ENCODE assay signal across 8 cellular contexts in the genomic region with DNA sequence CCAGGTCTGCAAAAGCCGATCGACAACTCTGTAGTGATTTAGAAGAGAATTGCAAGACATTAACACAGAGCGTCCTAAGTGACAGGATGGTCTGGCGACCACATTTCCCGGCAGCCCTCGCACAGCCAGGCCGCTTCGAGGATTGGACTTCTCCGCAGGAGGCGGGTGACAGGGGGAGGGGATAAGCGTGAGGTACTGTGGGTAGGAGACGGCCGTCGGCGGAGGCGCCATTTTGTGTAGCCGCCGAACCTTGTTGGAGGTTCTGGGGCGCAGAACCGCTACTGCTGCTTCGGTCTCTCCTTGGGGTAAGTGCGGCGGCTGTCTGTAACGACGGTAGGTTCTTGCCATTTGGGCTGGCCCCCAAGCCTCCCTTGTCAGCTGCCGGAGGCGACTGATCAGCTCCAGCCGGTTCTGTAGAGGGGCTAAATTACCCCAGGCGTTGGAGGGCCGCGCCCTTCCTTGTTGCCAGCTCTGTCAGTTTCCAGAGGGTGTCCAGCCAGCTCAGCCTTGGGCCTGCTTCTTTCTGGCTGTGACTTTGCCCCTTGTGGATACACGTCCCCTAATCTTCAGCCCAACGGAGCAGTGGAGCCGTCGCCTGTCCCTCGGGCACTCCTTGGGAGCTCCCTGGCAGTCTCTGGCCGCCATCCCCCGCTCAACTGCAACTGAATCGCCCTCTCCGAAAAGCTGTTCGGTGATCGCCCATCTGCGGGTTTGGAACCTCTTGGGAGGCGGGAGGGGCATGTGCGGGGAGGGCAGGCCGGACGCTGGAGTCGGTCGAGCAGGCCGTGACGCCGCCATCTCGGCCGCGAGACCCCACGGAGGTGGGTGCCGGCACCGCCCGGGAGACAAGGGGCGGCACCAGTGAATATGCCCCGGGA.
DNase-seq lines count a peak whose midpoint lies in the region; ATAC-seq and TF ChIP-seq lines count a peak whose summit lies in the region.

A gene (plus strand): TSS at position 195 of the 878 bp plus-strand sequence. CDS start 1,516 bp downstream, outside the sequence.

- ATAC-seq in HG03439 (IDR thresholded peaks at IDR 0.05; ENCODE audit: unreplicated experiment): peak; percentile 95

- peak; percentile 88 for TF ChIP-seq POLR2A in GM19099 (IDR thresholded peaks at IDR 0.05; ENCODE audit: extremely low read depth, insufficient read length, low read depth)

- peak within 1 kb of the TSS; percentile 96 for H3K27ac ChIP-seq in cingulate gyrus (ENCODE audit: low read depth, low read length)

- peak; percentile 98 for DNase-seq in AG20443 (ENCODE audit: low spot score)
- DNase-seq in NCI-H524 treated with DMSO at 0.1 percent for 48 hours (lab: John Stamatoyannopoulos, UW): peak; percentile 53
- DNase-seq in activated CD4-positive, alpha-beta T cell treated with anti-CD3 and anti-CD28 coated beads for 4 hours: peak; percentile 89 to 90
- DNase-seq in kidney glomerular epithelial cell (lab: John Stamatoyannopoulos, UW): peak; percentile 85
- peak; percentile 76 to 80 for DNase-seq in stimulated activated CD4-positive, alpha-beta T cell treated with anti-CD3 and anti-CD28 coated beads, Interleukin-1b, Interleukin-23, amount 100 ng/mL, for 1 hour (ENCODE audit: low read depth in 2 of 2)

Comparison
In these comparisons a context has a peak if more than half of its experiments do, and no peak if none do; other contexts are left out.
1. Peak in every context shown above with its lines: DNase-seq, ATAC-seq and H3K27ac ChIP-seq.